In genomic region chr22:39689421-39689820, GRCh38 we compare ENCODE assay signal across 17 cellular contexts.
DNase-seq lines count a peak whose midpoint lies in the region; ATAC-seq, FAIRE-seq and TF ChIP-seq lines count a peak whose summit lies in the region.
"Had no signal": no experiment of that assay in that cellular context is flagged by ENCODE, and none has a peak within 500 bp of the region (broad histone marks: within the 10 kb centered on the region; RNA-seq: fewer than 3 reads in every experiment).

No MANE protein-coding gene starts in this region.

- no peak overlapping the region for H3K27ac ChIP-seq in K562 (ENCODE audit: extremely low read depth, low read depth, low read length)

- no peaks in the 10 kb centered on the region for H3K9me1 ChIP-seq in K562 (ENCODE audit: control insufficient read depth, insufficient read depth, low read length)

- in situ Hi-C loops in G401 (cut with HindIII; ENCODE audit: low sequenced_read_pairs) (no loop called here), K562 (cut with MboI) (no loop called here)

- POLR2A ChIA-PET in K562 (lab: Yijun Ruan, JAX), result interaction anchor here (0.6 kb wide), 1 partner anchor 350 kb away, joined by 3 read pairs; no protein-coding TSS in a partner anchor

- TF ChIP-seq POLR2A in K562 (conservative IDR thresholded peaks at IDR 0.05), result no peak

- no peak overlapping the region for H2AFZ ChIP-seq in K562 (ENCODE audit: low read depth, low read length)

- peaks cover 42% of the 10 kb centered on the region for H3K4me1 Mint-ChIP-seq in nephron
- H3K4me1 Mint-ChIP-seq in stimulated activated naive B cell treated with anti-CD40 and anti-IgM and Interleukin-4, amounts not matched to agents 10 μg/mL and 1 μg/mL and 100 μg/mL, for 72 hours, result peaks cover 7 to 12% of the 10 kb centered on the region in 2 donors

- H3K27me3 ChIP-seq in K562 (ENCODE audit: control insufficient read depth in 2 of 2, insufficient read depth in 2 of 2, low read length in 2 of 2), result no peaks in the 10 kb centered on the region

- TF ChIP-seq RAD21 in K562 (CRISPR knock-in tag; conservative IDR thresholded peaks at IDR 0.05 in 1 of 2, IDR thresholded peaks at IDR 0.05 in 1 of 2), result no peak

- H3K36me3 ChIP-seq in K562 (ENCODE audit: control insufficient read depth, insufficient read depth, low read length), result no peaks in the 10 kb centered on the region

- H3K4me1 ChIP-seq in K562 (replicated peaks in 1 of 2; ENCODE audit: control insufficient read depth in 2 of 2, insufficient read depth in 2 of 2, low read length in 2 of 2), result peaks cover 0 to 31% of the 10 kb centered on the region in 2 experiments; a peak in 3 of 5 replicates
- H3K4me1 ChIP-seq: Caco-2 had no signal

- no peaks in the 10 kb centered on the region for H3K9me3 ChIP-seq in K562 (replicated peaks; ENCODE audit: control insufficient read depth, insufficient read depth, low read depth, low read length)
- H3K9me3 ChIP-seq: Caco-2 had no signal

- H3K9ac ChIP-seq in K562 (ENCODE audit: insufficient read depth in 1 of 2, low read depth in 2 of 2, low read length in 2 of 2), result 0 out of 4 replicates have a peak overlapping the region, but pooled peaks of 1 of the 2 experiments have one; percentile 0

- FAIRE-seq in K562 (lab: Jason Lieb, UNC), result no peak

- CTCF ChIA-PET in K562 (lab: Yijun Ruan, JAX; ENCODE audit: low intra/inter-chr PET ratio), result no interaction called here

- H3K4me3 ChIP-seq in K562, result no peak overlapping the region

- no TSS peak for BruUV-seq in K562 (replicated peaks; lab: Mats Ljungman, UMichigan)

- no peak for ATAC-seq in K562
- no peak for ATAC-seq in stimulated activated naive B cell treated with anti-CD40 and anti-IgM and Interleukin-4, amounts not matched to agents 10 μg/mL and 1 μg/mL and 100 μg/mL, for 72 hours (replicated peaks)
- ATAC-seq in HG03135 (IDR thresholded peaks at IDR 0.05; ENCODE audit: unreplicated experiment), result no peak

- peaks cover 23% of the 10 kb centered on the region for H3K27me3 Mint-ChIP-seq in nephron (ENCODE audit: low read depth)
- peaks cover 69 to 85% of the 10 kb centered on the region in 2 donors for H3K27me3 Mint-ChIP-seq in stimulated activated naive B cell treated with anti-CD40 and anti-IgM and Interleukin-4, amounts not matched to agents 10 μg/mL and 1 μg/mL and 100 μg/mL, for 72 hours

- TF ChIP-seq CTCF in K562 (IDR thresholded peaks at IDR 0.05 in 2 of 3, conservative IDR thresholded peaks at IDR 0.05 in 1 of 3; ENCODE audit: insufficient read depth in 2 of 3, low read depth in 1 of 3, low read length in 3 of 3) (no peak), nephron (IDR thresholded peaks at IDR 0.05; ENCODE audit: unreplicated experiment in 3 of 3) (no peak), GM10266 (IDR thresholded peaks at IDR 0.05; ENCODE audit: control insufficient read depth, insufficient read depth, low read depth, missing control alignments) (no peak)

- no peak overlapping the region for H3K4me3 Mint-ChIP-seq in nephron
- no peak overlapping the region for H3K4me3 Mint-ChIP-seq in stimulated activated naive B cell treated with anti-CD40 and anti-IgM and Interleukin-4, amounts not matched to agents 10 μg/mL and 1 μg/mL and 100 μg/mL, for 72 hours
- H3K4me3 Mint-ChIP-seq: CD4-positive, CD25-positive, alpha-beta regulatory T cell had no signal

- H3K27ac Mint-ChIP-seq in nephron, result peak overlapping the region; percentile 6 to 69 (median 46)
- peak overlapping the region; percentile 56 for H3K27ac Mint-ChIP-seq in stimulated activated naive B cell treated with anti-CD40 and anti-IgM and Interleukin-4, amounts not matched to agents 10 μg/mL and 1 μg/mL and 100 μg/mL, for 72 hours

- no peaks in the 10 kb centered on the region for H4K20me1 ChIP-seq in K562 (replicated peaks; ENCODE audit: control insufficient read depth, insufficient read depth, low read length)

- no peaks in the 10 kb centered on the region for H3K9me3 Mint-ChIP-seq in nephron
- no peaks in the 10 kb centered on the region for H3K9me3 Mint-ChIP-seq in stimulated activated naive B cell treated with anti-CD40 and anti-IgM and Interleukin-4, amounts not matched to agents 10 μg/mL and 1 μg/mL and 100 μg/mL, for 72 hours

- intact Hi-C loops in K562 (cut with micrococcal nuclease), result no loop called here

- TF ChIP-seq EP300 in K562 (IDR thresholded peaks at IDR 0.05; ENCODE audit: low read length), result no peak

- no peaks in the 10 kb centered on the region for H3K36me3 Mint-ChIP-seq in nephron (ENCODE audit: low read depth)
- peaks cover 0 to 2% of the 10 kb centered on the region in 2 donors for H3K36me3 Mint-ChIP-seq in stimulated activated naive B cell treated with anti-CD40 and anti-IgM and Interleukin-4, amounts not matched to agents 10 μg/mL and 1 μg/mL and 100 μg/mL, for 72 hours
- H3K36me3 Mint-ChIP-seq: CD4-positive, CD25-positive, alpha-beta regulatory T cell had no signal

- DNase-seq in G401 (ENCODE audit: low spot score) (peak; percentile 39), K562 (ENCODE audit: extremely low read depth in 1 of 4, low spot score in 3 of 4) (no peak), GM10266 (ENCODE audit: extremely low spot score) (no peak), H4 (ENCODE audit: low spot score) (no peak)
- no peak for DNase-seq in stimulated activated naive B cell treated with anti-CD40 and anti-IgM and Interleukin-4, amounts not matched to agents 10 μg/mL and 1 μg/mL and 100 μg/mL, for 72 hours
- DNase-seq: Caco-2; CD4-positive, CD25-positive, alpha-beta regulatory T cell; HCEC 1CT; KBM-7; NCI-H1436; NCI-H2029 treated with DMSO at 0.1 percent for 48 hours; NCI-H2171 treated with DMSO at 0.1 percent for 48 hours; NCI-H446 treated with DMSO at 0.1 percent for 48 hours; NK-92 treated with Interleukin-12 subunit alpha and Interleukin-12 subunit beta, amount 100 ng/mL, for 24 hours; SIG-M5 had no signal

- 56% methylated on average over 8 of the region's 10 CpGs for WGBS in K562 (ENCODE audit: insufficient coverage, low coverage, missing lambda C conversion rate)

- H3K79me2 ChIP-seq in K562 (ENCODE audit: control insufficient read depth, insufficient read depth, low read length), result no peaks in the 10 kb centered on the region

- no peak overlapping the region for H3K4me2 ChIP-seq in K562 (ENCODE audit: insufficient read depth, low read length)

TF ChIP-seq in K562, 482 proteins besides CTCF, POLR2A, EP300 and RAD21:
- TF ChIP-seq STAT6 (CRISPR knock-in tag; IDR thresholded peaks at IDR 0.05) (no peak), ZFP36 (IDR thresholded peaks at IDR 0.05; ENCODE audit: low read depth, low read length, partially characterized antibody) (peak; percentile 13)
